ENCODE assay signal across 1 cellular context in genomic region chr15:49731187-49731828, GRCh38.
TF ChIP-seq lines count a peak whose summit lies in the region.

No MANE protein-coding gene starts in this region.

TF ChIP-seq in K562, 482 proteins besides CTCF, POLR2A, EP300 and RAD21 (continued from another document):
- TF ChIP-seq ID3 (CRISPR knock-in tag; IDR thresholded peaks at IDR 0.05) (no peak), ID3 (tag; IDR thresholded peaks at IDR 0.05) (no peak), PRPF4 (IDR thresholded peaks at IDR 0.05; ENCODE audit: insufficient read depth, low read depth, low read length, poor library complexity, severe bottlenecking) (no peak)
TF ChIP-seq in K562: peak in this region for 0.
